ENCODE assay signal across 13 cellular contexts in the genomic region with DNA sequence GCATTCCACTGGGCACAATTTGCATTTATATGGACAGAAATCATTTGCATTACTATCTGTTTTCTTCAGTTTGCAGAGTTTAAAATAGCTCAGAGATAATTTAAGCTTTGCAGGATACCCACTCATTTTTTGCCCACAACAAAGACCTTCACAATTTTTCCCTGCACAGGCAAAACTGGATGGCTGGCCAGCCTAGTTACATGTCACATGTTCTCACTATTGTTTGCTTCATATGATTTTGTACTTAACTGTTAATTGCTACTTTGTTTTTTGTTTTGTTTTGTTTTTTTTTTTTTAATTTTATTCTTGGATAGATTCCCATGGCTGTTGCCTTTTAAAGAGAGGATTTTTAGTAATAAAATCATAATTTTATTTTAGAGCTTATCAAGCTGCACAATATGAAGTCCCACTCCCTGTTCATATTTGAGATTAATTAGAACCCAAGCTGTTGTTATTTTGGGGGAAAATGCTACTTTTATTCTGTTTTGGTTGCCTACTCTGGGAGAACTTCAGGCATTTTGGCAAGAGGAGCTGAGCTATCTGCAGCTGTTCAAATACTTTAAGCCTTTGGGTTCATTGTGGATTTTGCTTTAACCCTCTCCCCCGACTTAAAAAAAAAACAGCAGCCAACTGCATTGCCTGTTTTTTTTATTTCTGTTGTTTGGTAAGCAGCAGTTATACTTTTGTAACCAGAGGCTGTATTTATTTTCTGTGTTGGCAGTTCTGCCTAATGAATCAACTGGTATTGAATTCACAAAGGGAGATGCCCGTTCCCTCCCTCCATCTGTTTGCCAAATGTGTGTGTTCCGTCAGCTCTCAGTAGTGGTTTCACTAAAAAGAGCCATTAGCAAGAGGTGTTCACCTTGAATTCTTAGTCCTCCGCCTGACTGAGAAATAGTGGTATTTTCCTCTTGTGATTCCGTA.
DNase-seq lines count a peak whose midpoint lies in the region; TF ChIP-seq lines count a peak whose summit lies in the region.
"Had no signal": no experiment of that assay in that cellular context is flagged by ENCODE, and none has a peak within 500 bp of the region (broad histone marks: within the 10 kb centered on the region; RNA-seq: fewer than 3 reads in every experiment).

No MANE protein-coding gene starts in this region.

- no peaks in the 10 kb centered on the region for H4K20me1 ChIP-seq in BLaER1

- DNase-seq in NCI-H1105 treated with DMSO at 0.1 percent for 48 hours (lab: John Stamatoyannopoulos, UW) (peak; percentile 98), NCI-H774 (lab: John Stamatoyannopoulos, UW) (peak; percentile 98), immature natural killer cell (no peak), NCI-H510A treated with DMSO at 0.1 percent for 48 hours (lab: John Stamatoyannopoulos, UW) (no peak), kidney tubule cell (ENCODE audit: low spot score) (no peak), osteocyte (ENCODE audit: extremely low spot score, unreplicated experiment) (no peak)
- DNase-seq in activated CD4-positive, alpha-beta T cell treated with anti-CD3 and anti-CD28 coated beads for 4 hours: no peak
- DNase-seq: activated CD4-positive, alpha-beta memory T cell treated with anti-CD3 and anti-CD28 coated beads, Interleukin-2, amount 10 ng/mL, durations not matched to agents 7 days and 5 days; spleen; T-helper 9 cell had no signal

- no peak overlapping the region for H3K9ac ChIP-seq in BLaER1

- no peaks in the 10 kb centered on the region; the same call in 1 of the 2 replicates for H3K9me3 ChIP-seq in BLaER1
- H3K9me3 ChIP-seq: spleen had no signal

- H3K27me3 ChIP-seq in BLaER1: no peaks in the 10 kb centered on the region
- H3K27me3 ChIP-seq: spleen had no signal

- H3K27ac Mint-ChIP-seq in immature natural killer cell (peak overlapping the region in 4 of 6 donors; percentile 34 to 75 (median 37)), osteocyte (ENCODE audit: unreplicated experiment) (no peak overlapping the region)
- H3K27ac Mint-ChIP-seq: activated CD4-positive, alpha-beta memory T cell treated with anti-CD3 and anti-CD28 coated beads, Interleukin-2, amount 10 ng/mL, durations not matched to agents 7 days and 5 days had no signal

- no peak overlapping the region for H3K4me3 ChIP-seq in BLaER1
- H3K4me3 ChIP-seq: spleen had no signal

- H3K9me3 Mint-ChIP-seq in immature natural killer cell (no peaks in the 10 kb centered on the region), osteocyte (ENCODE audit: unreplicated experiment) (no peaks in the 10 kb centered on the region)
- H3K9me3 Mint-ChIP-seq: activated CD4-positive, alpha-beta memory T cell treated with anti-CD3 and anti-CD28 coated beads, Interleukin-2, amount 10 ng/mL, durations not matched to agents 7 days and 5 days; neural crest cell had no signal

- H3K36me3 Mint-ChIP-seq in immature natural killer cell (peaks cover 5 to 13% (median 9%) of the 10 kb centered on the region in 3 donors), osteocyte (ENCODE audit: unreplicated experiment) (peaks cover 26% of the 10 kb centered on the region)

- H3K27me3 Mint-ChIP-seq in immature natural killer cell (ENCODE audit: low read depth in 3 of 3) (peaks cover 2 to 6% (median 5%) of the 10 kb centered on the region in 3 donors), osteocyte (ENCODE audit: unreplicated experiment) (no peaks in the 10 kb centered on the region)
- H3K27me3 Mint-ChIP-seq: activated CD4-positive, alpha-beta memory T cell treated with anti-CD3 and anti-CD28 coated beads, Interleukin-2, amount 10 ng/mL, durations not matched to agents 7 days and 5 days had no signal

- TF ChIP-seq CTCF in osteocyte (IDR thresholded peaks at IDR 0.05): no peak

- H3K36me3 ChIP-seq in BLaER1: peaks cover 41% of the 10 kb centered on the region

- no peak overlapping the region for H3K4me3 Mint-ChIP-seq in immature natural killer cell
- H3K4me3 Mint-ChIP-seq in osteocyte (ENCODE audit: unreplicated experiment): no peak overlapping the region
- H3K4me3 Mint-ChIP-seq: activated CD4-positive, alpha-beta memory T cell treated with anti-CD3 and anti-CD28 coated beads, Interleukin-2, amount 10 ng/mL, durations not matched to agents 7 days and 5 days; neural crest cell had no signal

- H3K4me2 ChIP-seq in BLaER1: peak overlapping the region; percentile 42

- H3K4me1 ChIP-seq in BLaER1: peaks cover 10% of the 10 kb centered on the region

- H3K27ac ChIP-seq in BLaER1: no peak overlapping the region
- H3K27ac ChIP-seq: HL-60, spleen had no signal

- peaks cover 14 to 51% of the 10 kb centered on the region in 2 donors for H3K4me1 Mint-ChIP-seq in immature natural killer cell
- H3K4me1 Mint-ChIP-seq in osteocyte (ENCODE audit: unreplicated experiment): no peaks in the 10 kb centered on the region
- H3K4me1 Mint-ChIP-seq: activated CD4-positive, alpha-beta memory T cell treated with anti-CD3 and anti-CD28 coated beads, Interleukin-2, amount 10 ng/mL, durations not matched to agents 7 days and 5 days had no signal

Comparison
In these comparisons a context has a peak if more than half of its experiments do, and no peak if none do; other contexts are left out.
1. DNase-seq: peak in NCI-H1105 treated with DMSO at 0.1 percent for 48 hours (single experiment) and NCI-H774 (single experiment); none in immature natural killer cell (0 of 3), activated CD4-positive, alpha-beta T cell treated with anti-CD3 and anti-CD28 coated beads for 4 hours (0 of 2), NCI-H510A treated with DMSO at 0.1 percent for 48 hours (single experiment), kidney tubule cell (single experiment) and osteocyte (single experiment).